ENCODE assay signal across 17 cellular contexts in the genomic region with DNA sequence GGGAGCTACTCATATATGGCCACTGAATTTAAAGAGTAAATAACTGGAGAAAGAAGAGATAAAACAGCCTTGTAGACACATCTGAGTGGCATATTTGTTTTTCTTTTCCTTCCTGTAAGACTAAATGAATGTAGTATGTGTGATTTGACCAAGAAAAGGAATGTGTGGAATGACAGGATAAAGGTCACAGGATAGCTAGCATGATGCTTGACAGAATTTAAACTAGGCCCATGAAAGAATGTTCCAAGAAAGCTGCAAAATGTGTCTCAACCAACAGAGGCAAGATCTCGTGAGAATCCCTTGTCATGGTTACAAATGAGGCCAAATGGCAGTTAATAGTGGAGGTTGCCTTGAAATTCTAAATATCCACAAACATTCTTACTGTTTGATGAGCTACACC.
DNase-seq lines count a peak whose midpoint lies in the region; FAIRE-seq and TF ChIP-seq lines count a peak whose summit lies in the region.
"Had no signal": no experiment of that assay in that cellular context is flagged by ENCODE, and none has a peak within 500 bp of the region (broad histone marks: within the 10 kb centered on the region; RNA-seq: fewer than 3 reads in every experiment).

No MANE protein-coding gene starts in this region.

- no peak overlapping the region for H3K9ac ChIP-seq in astrocyte (ENCODE audit: low read length)

- peaks cover 8% of the 10 kb centered on the region for H3K9me3 Mint-ChIP-seq in astrocyte (ENCODE audit: unreplicated experiment)

- no peaks in the 10 kb centered on the region for H3K79me2 ChIP-seq in astrocyte (ENCODE audit: insufficient read depth, low read length)

- TF ChIP-seq CTCF in astrocyte (IDR thresholded peaks at IDR 0.05; ENCODE audit: insufficient read depth, low read depth, low read length), result no peak

- FAIRE-seq in astrocyte (lab: Jason Lieb, UNC), result peak; percentile 34
- FAIRE-seq: endometrium had no signal

- peaks cover 5% of the 10 kb centered on the region for H3K4me1 ChIP-seq in astrocyte (ENCODE audit: insufficient read depth, low read length)
- H3K4me1 ChIP-seq in effector memory CD4-positive, alpha-beta T cell (ENCODE audit: control insufficient read depth, insufficient read depth, low read length, poor library complexity, severe bottlenecking), result no peaks in the 10 kb centered on the region
- H3K4me1 ChIP-seq: testis had no signal

- H3K27ac Mint-ChIP-seq in astrocyte (ENCODE audit: unreplicated experiment), result peak overlapping the region; percentile 59
- H3K27ac Mint-ChIP-seq: activated T-helper 2 cell treated with anti-CD3 and anti-CD28 coated beads, Interferon-gamma antibody, Interleukin-2, Interleukin-4, amounts not matched to agents 10 μg/mL and 5 μg/mL and 100 μg/mL, durations not matched to agents 14 hours and 24 hours and 36 hours; naive thymus-derived CD8-positive, alpha-beta T cell had no signal

- no peaks in the 10 kb centered on the region for H3K27me3 Mint-ChIP-seq in astrocyte (ENCODE audit: low read depth, unreplicated experiment)
- H3K27me3 Mint-ChIP-seq: central memory CD8-positive, alpha-beta T cell had no signal

- H3K9me3 ChIP-seq in astrocyte (ENCODE audit: insufficient read depth, low read depth, low read length), result no peaks in the 10 kb centered on the region
- H3K9me3 ChIP-seq in effector memory CD4-positive, alpha-beta T cell (ENCODE audit: control insufficient read depth, low read length), result no peaks in the 10 kb centered on the region
- H3K9me3 ChIP-seq: testis had no signal

- no peak overlapping the region for H3K4me3 ChIP-seq in astrocyte (ENCODE audit: insufficient read depth, low read depth, low read length)
- H3K4me3 ChIP-seq in effector memory CD4-positive, alpha-beta T cell (ENCODE audit: insufficient read depth, low read depth, low read length, poor library complexity, severe bottlenecking), result no peak overlapping the region
- H3K4me3 ChIP-seq: smooth muscle cell, testis had no signal

- H3K36me3 ChIP-seq in astrocyte (ENCODE audit: insufficient read depth, low read length), result no peaks in the 10 kb centered on the region
- no peaks in the 10 kb centered on the region for H3K36me3 ChIP-seq in effector memory CD4-positive, alpha-beta T cell (ENCODE audit: control insufficient read depth, insufficient read depth, low read length)

- H3K4me2 ChIP-seq in astrocyte (ENCODE audit: low read length), result peak overlapping the region; percentile 25
- H3K4me2 ChIP-seq: smooth muscle cell had no signal

- H2AFZ ChIP-seq in astrocyte (ENCODE audit: low read depth, low read length), result no peak overlapping the region

- H3K4me3 Mint-ChIP-seq in astrocyte (ENCODE audit: unreplicated experiment), result no peak overlapping the region
- H3K4me3 Mint-ChIP-seq: central memory CD8-positive, alpha-beta T cell; naive thymus-derived CD8-positive, alpha-beta T cell had no signal

- H4K20me1 ChIP-seq in astrocyte (ENCODE audit: insufficient read depth, low read length), result no peaks in the 10 kb centered on the region

- H3K36me3 Mint-ChIP-seq in astrocyte (ENCODE audit: low read depth, unreplicated experiment), result no peaks in the 10 kb centered on the region

- H3K27ac ChIP-seq in astrocyte (ENCODE audit: low read depth, low read length), result no peak overlapping the region
- H3K27ac ChIP-seq in effector memory CD4-positive, alpha-beta T cell (ENCODE audit: insufficient read depth, low read length, poor library complexity, severe bottlenecking), result no peak overlapping the region
- H3K27ac ChIP-seq: testis had no signal

- peaks cover 5% of the 10 kb centered on the region for H3K4me1 Mint-ChIP-seq in astrocyte (ENCODE audit: low read depth, unreplicated experiment)
- H3K4me1 Mint-ChIP-seq: central memory CD8-positive, alpha-beta T cell; naive thymus-derived CD8-positive, alpha-beta T cell had no signal

- DNase-seq in HCEC 1CT, result peak; percentile 39
- peak; percentile 55 for DNase-seq in astrocyte (ENCODE audit: low read depth)
- peak; percentile 11 for DNase-seq in hepatic stellate cell (ENCODE audit: low spot score)
- no peak for DNase-seq in effector memory CD4-positive, alpha-beta T cell
- no peak for DNase-seq in NCI-H146 treated with DMSO at 0.1 percent for 48 hours (lab: John Stamatoyannopoulos, UW; ENCODE audit: unreplicated experiment)
- DNase-seq in HuH-7 (ENCODE audit: low spot score), result no peak
- no peak for DNase-seq in stimulated activated CD4-positive, alpha-beta T cell treated with anti-CD3 and anti-CD28 coated beads, Interleukin-4, amount 100 ng/mL, for 4 hours
- DNase-seq: activated CD4-positive, CD25-positive, alpha-beta regulatory T cell treated with anti-CD3 and anti-CD28 coated beads, Interleukin-2, amount 50 U/mL, for 72 hours; MM.1S; naive thymus-derived CD8-positive, alpha-beta T cell; NCI-H2029; NCI-H524; testis had no signal

- no peaks in the 10 kb centered on the region for H3K27me3 ChIP-seq in astrocyte (ENCODE audit: insufficient read depth, low read length)
- H3K27me3 ChIP-seq in effector memory CD4-positive, alpha-beta T cell (replicated peaks; ENCODE audit: control insufficient read depth, insufficient read depth, low read length, poor library complexity, severe bottlenecking), result no peaks in the 10 kb centered on the region
- H3K27me3 ChIP-seq: testis had no signal

Comparison
In these comparisons a context has a peak if more than half of its experiments do, and no peak if none do; other contexts are left out.
1. DNase-seq: peak in HCEC 1CT (single experiment), astrocyte (single experiment) and hepatic stellate cell (single experiment); none in effector memory CD4-positive, alpha-beta T cell (0 of 3), NCI-H146 treated with DMSO at 0.1 percent for 48 hours (single experiment), HuH-7 (single experiment) and stimulated activated CD4-positive, alpha-beta T cell treated with anti-CD3 and anti-CD28 coated beads, Interleukin-4, amount 100 ng/mL, for 4 hours (0 of 2).